31 cellular contexts compared by ENCODE assay signal in the genomic region with DNA sequence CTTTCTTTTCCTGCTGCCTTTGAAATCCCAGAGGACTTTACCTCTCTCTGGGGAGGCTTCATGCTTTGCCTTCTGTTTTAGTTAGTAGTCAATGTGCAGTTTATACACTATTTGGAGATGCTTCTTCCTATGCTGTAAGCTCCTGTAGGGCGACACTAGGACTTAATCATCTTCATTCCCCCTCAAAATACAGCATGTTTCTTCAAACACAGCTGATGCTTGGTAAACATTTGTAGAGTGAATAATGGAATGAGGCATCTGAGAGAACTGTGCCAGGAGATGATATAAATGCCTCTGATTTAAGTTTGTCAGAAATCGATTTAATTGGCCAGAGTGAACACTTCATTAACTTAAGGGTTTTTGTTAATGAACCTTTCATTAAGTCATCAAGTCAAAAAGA. TPM values are rescaled to one million over a fixed set of nuclear protein-coding genes. Genes with fewer than 3 reads are reported as not detected.
DNase-seq lines count a peak whose midpoint lies in the region; ATAC-seq, FAIRE-seq and TF ChIP-seq lines count a peak whose summit lies in the region.
"Had no signal": no experiment of that assay in that cellular context is flagged by ENCODE, and none has a peak within 500 bp of the region (broad histone marks: within the 10 kb centered on the region; RNA-seq: fewer than 3 reads in every experiment).

No MANE protein-coding gene starts in this region.

- H3K27me3 Mint-ChIP-seq in activated T-cell treated with anti-CD3 and anti-CD28 coated beads, Interleukin-2, amount 50 U/mL, for 72 hours (ENCODE audit: low read depth): peaks cover 7% of the 10 kb centered on the region
- peaks cover 9% of the 10 kb centered on the region for H3K27me3 Mint-ChIP-seq in activated T-cell treated with anti-CD3 and anti-CD28 coated beads, Interleukin-2, amount 50 U/mL, for 4 hours (ENCODE audit: low read depth)

- BruUV-seq in IMR-90 (replicated peaks; lab: Mats Ljungman, UMichigan) (no TSS peak), PC-9 (replicated peaks; lab: Mats Ljungman, UMichigan) (no TSS peak)

- in situ Hi-C loops in IMR-90 (cut with MboI; ENCODE audit: low sequenced_read_pairs): loop anchor here (10.0 kb wide), 1 partner anchor 143 kb away; no protein-coding TSS in a partner anchor

- POLR2A ChIA-PET in IMR-90 (lab: Charles Lee; ENCODE audit: unreplicated experiment) (no interaction called here), PC-9 (lab: Charles Lee; ENCODE audit: unreplicated experiment) (no interaction called here)

- H3K4me1 ChIP-seq in IMR-90 (ENCODE audit: control insufficient read depth, insufficient read depth, low read length) (peaks cover 20% of the 10 kb centered on the region), osteoblast (ENCODE audit: insufficient read depth, low read length) (peaks cover 16% of the 10 kb centered on the region), PC-9 (replicated peaks; ENCODE audit: insufficient read depth) (no peaks in the 10 kb centered on the region)
- H3K4me1 ChIP-seq: BE2C, BLaER1 had no signal

- H3K79me1 ChIP-seq in IMR-90 (ENCODE audit: low read depth in 1 of 2, low read length in 2 of 2): no peaks in the 10 kb centered on the region

- H3K9me3 ChIP-seq in IMR-90 (ENCODE audit: control insufficient read depth, insufficient read depth, low read length) (no peaks in the 10 kb centered on the region; the same call in 1 of the 2 replicates), osteoblast (ENCODE audit: low read depth, low read length) (no peaks in the 10 kb centered on the region), PC-9 (ENCODE audit: insufficient read depth, low read depth) (no peaks in the 10 kb centered on the region)
- H3K9me3 ChIP-seq: BE2C, BLaER1 had no signal

- intact Hi-C loops in IMR-90 (cut with micrococcal nuclease): loop anchor here (10.0 kb wide), 1 partner anchor 233 kb away; no protein-coding TSS in a partner anchor
- intact Hi-C loops in PC-9 (cut with micrococcal nuclease; ENCODE audit: unreplicated experiment): no loop called here

- no peak for TF ChIP-seq CTCF in IMR-90 (conservative IDR thresholded peaks at IDR 0.05; ENCODE audit: low read depth, low read length)
- no peak for TF ChIP-seq CTCF in bronchial epithelial cell (IDR thresholded peaks at IDR 0.05; ENCODE audit: insufficient read depth, low read length, severe bottlenecking)
- TF ChIP-seq CTCF in osteoblast (IDR thresholded peaks at IDR 0.05; ENCODE audit: extremely low read depth, low read depth, low read length): no peak
- no peak for TF ChIP-seq CTCF in PC-9 (conservative IDR thresholded peaks at IDR 0.05)

- no peak overlapping the region for H2AK9ac ChIP-seq in IMR-90 (replicated peaks; ENCODE audit: low read depth, low read length, poor library complexity)

- H3K79me2 ChIP-seq in osteoblast (ENCODE audit: insufficient read depth, low read length) (no peaks in the 10 kb centered on the region), PC-9 (ENCODE audit: low read depth) (no peaks in the 10 kb centered on the region)

- ATAC-seq in activated T-cell treated with anti-CD3 and anti-CD28 coated beads, Interleukin-2, amount 50 U/mL, for 72 hours (replicated peaks in 1 of 2): no peak
- ATAC-seq in activated T-cell treated with anti-CD3 and anti-CD28 coated beads, Interleukin-2, amount 50 U/mL, for 4 hours: no peak
- peak; percentile 24 for ATAC-seq in IMR-90 (ENCODE audit: low read depth)
- no peak for ATAC-seq in left lobe of liver
- ATAC-seq: GM12878 had no signal

- H2AFZ ChIP-seq in IMR-90 (replicated peaks; ENCODE audit: low read length, poor library complexity) (no peak overlapping the region), osteoblast (ENCODE audit: low read length) (peak overlapping the region; percentile 40), PC-9 (no peak overlapping the region)

- peak overlapping the region; percentile 94 for H2BK20ac ChIP-seq in IMR-90 (ENCODE audit: low read depth, low read length)

- CTCF ChIA-PET in IMR-90 (lab: Yijun Ruan, JAX) (no interaction called here), PC-9 (lab: Charles Lee) (no interaction called here)

- no peaks in the 10 kb centered on the region for H3K36me3 ChIP-seq in IMR-90 (ENCODE audit: control insufficient read depth, insufficient read depth, low read length)
- H3K36me3 ChIP-seq in bronchial epithelial cell (ENCODE audit: control insufficient read depth, insufficient read depth, low read length): no peaks in the 10 kb centered on the region
- no peaks in the 10 kb centered on the region for H3K36me3 ChIP-seq in osteoblast (ENCODE audit: insufficient read depth, low read length)
- H3K36me3 ChIP-seq in PC-9 (ENCODE audit: low read depth): no peaks in the 10 kb centered on the region
- H3K36me3 ChIP-seq: BE2C, BLaER1 had no signal

- H4K20me1 ChIP-seq in IMR-90 (ENCODE audit: insufficient read depth, low read length) (no peaks in the 10 kb centered on the region), osteoblast (ENCODE audit: insufficient read depth, low read length) (no peaks in the 10 kb centered on the region), PC-9 (ENCODE audit: insufficient read depth) (no peaks in the 10 kb centered on the region)
- H4K20me1 ChIP-seq: BLaER1 had no signal

- no peaks in the 10 kb centered on the region for H3K9me2 ChIP-seq in PC-9 (ENCODE audit: insufficient read depth)

- no peak for FAIRE-seq in bronchial epithelial cell (lab: Jason Lieb, UNC)
- FAIRE-seq: A204.1, GM12878, GM12892, GM18507 had no signal

- peak overlapping the region; percentile 96 for H2BK120ac ChIP-seq in IMR-90 (ENCODE audit: low read depth, low read length)

- H4K8ac ChIP-seq in IMR-90 (ENCODE audit: low read depth in 2 of 2, low read length in 2 of 2): peak overlapping the region; percentile 70 to 88

- DNase-seq in activated T-cell treated with anti-CD3 and anti-CD28 coated beads, Interleukin-2, amount 50 U/mL, for 72 hours: no peak
- no peak for DNase-seq in activated T-cell treated with anti-CD3 and anti-CD28 coated beads, Interleukin-2, amount 50 U/mL, for 4 hours
- peak; percentile 58 for DNase-seq in IMR-90
- peak; percentile 68 for DNase-seq in bronchial epithelial cell (ENCODE audit: low read depth)
- no peak for DNase-seq in osteoblast (ENCODE audit: insufficient read length, low spot score, missing footprints)
- DNase-seq in left lobe of liver (ENCODE audit: low spot score): no peak
- DNase-seq in mesenteric fat pad (ENCODE audit: low spot score): no peak
- DNase-seq in PC-9: no peak
- DNase-seq: 8988T; ACHN; BE2C; C1 segment of cervical spinal cord; CD4-positive, alpha-beta memory T cell; CD4-positive, CD25-positive, alpha-beta regulatory T cell; CD8-positive, alpha-beta memory T cell; COR-L47; DMS 273 treated with DMSO at 0.1 percent for 48 hours; DMS153; DMS79; DND-41; EL; GDM1 had no signal

- H3K23ac ChIP-seq in IMR-90 (ENCODE audit: low read depth, low read length): peak overlapping the region; percentile 39; the same call in 1 of the 2 replicates

- H3F3A ChIP-seq in PC-9 (ENCODE audit: insufficient read depth, low read depth): no peaks in the 10 kb centered on the region

- H3K56ac ChIP-seq in IMR-90 (ENCODE audit: extremely low read depth, insufficient read depth, low read length): peak overlapping the region; percentile 57; the same call in 1 of the 2 replicates

- peak overlapping the region; percentile 87 for H3K4ac ChIP-seq in IMR-90 (ENCODE audit: low read depth, low read length)

- H3K9ac ChIP-seq in IMR-90 (ENCODE audit: low read depth, low read length): no peak overlapping the region; the same call in 1 of the 2 replicates
- H3K9ac ChIP-seq: BLaER1 had no signal

- no peak overlapping the region for H3K4me3 ChIP-seq in IMR-90 (ENCODE audit: insufficient read depth, low read depth, low read length)
- no peak overlapping the region for H3K4me3 ChIP-seq in bronchial epithelial cell (ENCODE audit: low read depth, low read length)
- H3K4me3 ChIP-seq in osteoblast (ENCODE audit: insufficient read depth, low read length): no peak overlapping the region
- H3K4me3 ChIP-seq in PC-9: no peak overlapping the region
- H3K4me3 ChIP-seq: BLaER1, GM12878 had no signal

- H2BK15ac ChIP-seq in IMR-90 (ENCODE audit: low read depth, low read length): peak overlapping the region; percentile 17; the same call in 1 of the 3 replicates

- H3K27ac ChIP-seq in IMR-90 (ENCODE audit: insufficient read depth, low read length) (peak overlapping the region; percentile 25; the same call in 1 of the 2 replicates), osteoblast (ENCODE audit: low read depth, low read length) (no peak overlapping the region), PC-9 (no peak overlapping the region)
- H3K27ac ChIP-seq: BLaER1 had no signal

- TF ChIP-seq POLR2A in IMR-90 (IDR thresholded peaks at IDR 0.05; ENCODE audit: low read depth, low read length): no peak

- H3K27ac Mint-ChIP-seq in activated T-cell treated with anti-CD3 and anti-CD28 coated beads, Interleukin-2, amount 50 U/mL, for 72 hours: peak overlapping the region; percentile 11
- H3K27ac Mint-ChIP-seq: CD14-positive monocyte; CD4-positive, alpha-beta memory T cell; CD4-positive, CD25-positive, alpha-beta regulatory T cell; CD8-positive, alpha-beta memory T cell had no signal

- peak overlapping the region; percentile 83; the same call in 1 of the 2 replicates for H4K5ac ChIP-seq in IMR-90 (ENCODE audit: low read depth, low read length)

- no CpG with 5 or more reads among the region's 2 CpGs for WGBS in IMR-90 (ENCODE audit: extremely low coverage in 2 of 2, insufficient read length in 1 of 2), 2 experiments

- H3K4me2 ChIP-seq in IMR-90 (ENCODE audit: low read depth, low read length): peak overlapping the region; percentile 14; the same call in 1 of the 2 replicates
- H3K4me2 ChIP-seq in osteoblast (ENCODE audit: insufficient read depth, low read length): no peak overlapping the region
- no peak overlapping the region for H3K4me2 ChIP-seq in PC-9
- H3K4me2 ChIP-seq: BLaER1 had no signal

- H4K91ac ChIP-seq in IMR-90 (ENCODE audit: insufficient read depth, low read depth, low read length): peak overlapping the region; percentile 86; the same call in 1 of the 2 replicates

- H3K9me3 Mint-ChIP-seq in activated T-cell treated with anti-CD3 and anti-CD28 coated beads, Interleukin-2, amount 50 U/mL, for 72 hours: peaks cover 0 to 1% of the 10 kb centered on the region in 2 donors
- no peaks in the 10 kb centered on the region for H3K9me3 Mint-ChIP-seq in activated T-cell treated with anti-CD3 and anti-CD28 coated beads, Interleukin-2, amount 50 U/mL, for 4 hours

- H3K9me1 ChIP-seq in IMR-90 (ENCODE audit: insufficient read depth, low read length): peaks cover 17% of the 10 kb centered on the region

- dilution Hi-C loops in IMR-90 (cut with HindIII; ENCODE audit: low sequenced_read_pairs, unreplicated experiment): no loop called here

- H3K4me1 Mint-ChIP-seq in activated T-cell treated with anti-CD3 and anti-CD28 coated beads, Interleukin-2, amount 50 U/mL, for 72 hours (ENCODE audit: low read depth): peaks cover 12% of the 10 kb centered on the region
- no peaks in the 10 kb centered on the region for H3K4me1 Mint-ChIP-seq in activated T-cell treated with anti-CD3 and anti-CD28 coated beads, Interleukin-2, amount 50 U/mL, for 4 hours (ENCODE audit: low read depth)
- H3K4me1 Mint-ChIP-seq: CD14-positive monocyte; CD4-positive, alpha-beta memory T cell; CD4-positive, CD25-positive, alpha-beta regulatory T cell; CD8-positive, alpha-beta memory T cell had no signal

- H3K18ac ChIP-seq in IMR-90 (ENCODE audit: low read depth, low read length): peak overlapping the region; percentile 88

- H3K14ac ChIP-seq in IMR-90 (replicated peaks; ENCODE audit: low read depth, low read length): peak overlapping the region; percentile 91

- H3K27me3 ChIP-seq in IMR-90 (ENCODE audit: control insufficient read depth, insufficient read depth, low read length) (no peaks in the 10 kb centered on the region), bronchial epithelial cell (ENCODE audit: control insufficient read depth, insufficient read depth, low read length) (no peaks in the 10 kb centered on the region), osteoblast (ENCODE audit: insufficient read depth, low read length) (no peaks in the 10 kb centered on the region), PC-9 (ENCODE audit: insufficient read depth, low read depth) (no peaks in the 10 kb centered on the region)
- H3K27me3 ChIP-seq: BE2C, BLaER1 had no signal

- H2AK5ac ChIP-seq in IMR-90 (ENCODE audit: low read depth, low read length): no peak overlapping the region

- H2BK5ac ChIP-seq in IMR-90 (ENCODE audit: low read depth, low read length, poor library complexity, severe bottlenecking): peak overlapping the region; percentile 64

- no peak for TF ChIP-seq RAD21 in IMR-90 (IDR thresholded peaks at IDR 0.05; ENCODE audit: low read length)

- no peaks in the 10 kb centered on the region for H3K36me3 Mint-ChIP-seq in activated T-cell treated with anti-CD3 and anti-CD28 coated beads, Interleukin-2, amount 50 U/mL, for 72 hours (ENCODE audit: insufficient read depth in 2 of 2)
- H3K36me3 Mint-ChIP-seq in activated T-cell treated with anti-CD3 and anti-CD28 coated beads, Interleukin-2, amount 50 U/mL, for 4 hours (ENCODE audit: insufficient read depth): no peaks in the 10 kb centered on the region
- H3K36me3 Mint-ChIP-seq: CD14-positive monocyte; CD4-positive, alpha-beta memory T cell; CD4-positive, CD25-positive, alpha-beta regulatory T cell; CD8-positive, alpha-beta memory T cell had no signal

- H3K4me3 Mint-ChIP-seq in activated T-cell treated with anti-CD3 and anti-CD28 coated beads, Interleukin-2, amount 50 U/mL, for 72 hours: no peak overlapping the region
- no peak overlapping the region for H3K4me3 Mint-ChIP-seq in activated T-cell treated with anti-CD3 and anti-CD28 coated beads, Interleukin-2, amount 50 U/mL, for 4 hours
- H3K4me3 Mint-ChIP-seq: CD14-positive monocyte; CD4-positive, alpha-beta memory T cell; CD4-positive, CD25-positive, alpha-beta regulatory T cell; CD8-positive, alpha-beta memory T cell had no signal

RNA-seq across cellular contexts. Expression of a gene that starts 43.4 kb away (rescaled TPM):
- total RNA-seq in activated T-cell treated with anti-CD3 and anti-CD28 coated beads, Interleukin-2, amount 50 U/mL, for 72 hours: not detected
- not detected for total RNA-seq in activated T-cell treated with anti-CD3 and anti-CD28 coated beads, Interleukin-2, amount 50 U/mL, for 4 hours
- total RNA-seq in IMR-90 (2012; rRNA removed): under 0.01 and 0.18 TPM in 2 replicates
- 0.03 and 0.10 TPM in 2 replicates for polyA plus RNA-seq in IMR-90 (2012; rRNA removed)
- 0.01 TPM in 1 of 2 replicates, not detected in the other for polyA plus RNA-seq in IMR-90 (2012; cell fraction: cytosol; rRNA removed)
- polyA plus RNA-seq in IMR-90 (2012; cell fraction: nucleus; rRNA removed; ENCODE audit: low replicate concordance): 0.45 and 0.62 TPM in 2 replicates
- not detected in 2 replicates for total RNA-seq in bronchial epithelial cell
- not detected in 2 replicates for total RNA-seq in osteoblast
- not detected for total RNA-seq in left lobe of liver
- total RNA-seq in mesenteric fat pad: 1.7 TPM
- not detected in 2 replicates for total RNA-seq in PC-9 (2021)
- total RNA-seq: A673; CD4-positive, alpha-beta memory T cell; CD4-positive, CD25-positive, alpha-beta regulatory T cell; CD8-positive, alpha-beta memory T cell; Daoy; G401 had no signal
- polyA plus RNA-seq: CD14-positive monocyte; CD4-positive, alpha-beta memory T cell; CD4-positive, CD25-positive, alpha-beta regulatory T cell; CD8-positive, alpha-beta memory T cell had no signal

Comparison
In these comparisons a context has a peak if more than half of its experiments do, and no peak if none do; other contexts are left out.
1. DNase-seq: peak in IMR-90 (single experiment) and bronchial epithelial cell (single experiment); none in activated T-cell treated with anti-CD3 and anti-CD28 coated beads, Interleukin-2, amount 50 U/mL, for 72 hours (0 of 2), activated T-cell treated with anti-CD3 and anti-CD28 coated beads, Interleukin-2, amount 50 U/mL, for 4 hours (single experiment), osteoblast (single experiment), left lobe of liver (single experiment), mesenteric fat pad (single experiment) and PC-9 (0 of 2).